Comparison of ENCODE assay signal across 8 cellular contexts in genomic region chr17:1454541-1454940, GRCh38. TPM values are rescaled to one million over a fixed set of nuclear protein-coding genes. Genes with fewer than 3 reads are reported as not detected.
DNase-seq lines count a peak whose midpoint lies in the region; ATAC-seq and TF ChIP-seq lines count a peak whose summit lies in the region.

No MANE protein-coding gene starts in this region.

- intact Hi-C loops in CD8-positive, alpha-beta T cell (cut with DNase I, micrococcal nuclease), result no loop called here
- intact Hi-C loops in OCI-LY7 (cut with micrococcal nuclease; ENCODE audit: unreplicated experiment), result no loop called here

- no peaks in the 10 kb centered on the region for H3K9me3 Mint-ChIP-seq in CD8-positive, alpha-beta T cell

- H3K36me3 ChIP-seq in CD8-positive, alpha-beta T cell (ENCODE audit: insufficient read depth, low read length), result peaks cover 4% of the 10 kb centered on the region
- peaks cover 39% of the 10 kb centered on the region for H3K36me3 ChIP-seq in OCI-LY7 (ENCODE audit: insufficient read depth, low read length)
- H3K36me3 ChIP-seq in osteoblast (ENCODE audit: insufficient read depth, low read length), result peaks cover 11% of the 10 kb centered on the region

- H2AFZ ChIP-seq in OCI-LY7 (ENCODE audit: low read length) (no peak overlapping the region), osteoblast (ENCODE audit: low read length) (no peak overlapping the region)

- H3K9me3 ChIP-seq in CD8-positive, alpha-beta T cell (ENCODE audit: low read length), result no peaks in the 10 kb centered on the region
- H3K9me3 ChIP-seq in OCI-LY7 (ENCODE audit: low read length), result no peaks in the 10 kb centered on the region
- H3K9me3 ChIP-seq in osteoblast (ENCODE audit: low read depth, low read length), result no peaks in the 10 kb centered on the region

- H3K36me3 Mint-ChIP-seq in CD8-positive, alpha-beta T cell, result peaks cover 28% of the 10 kb centered on the region

- H4K20me1 ChIP-seq in OCI-LY7 (ENCODE audit: insufficient read depth, low read length), result peaks cover 21% of the 10 kb centered on the region
- peaks cover 54% of the 10 kb centered on the region for H4K20me1 ChIP-seq in osteoblast (ENCODE audit: insufficient read depth, low read length)

- H3K4me2 ChIP-seq in OCI-LY7 (ENCODE audit: low read length) (peak overlapping the region; percentile 98), osteoblast (ENCODE audit: insufficient read depth, low read length) (peak overlapping the region; percentile 82)

- ATAC-seq in CD8-positive, alpha-beta T cell, result no peak
- ATAC-seq in HG02588 (IDR thresholded peaks at IDR 0.05; ENCODE audit: unreplicated experiment), result no peak

- peak overlapping the region; percentile 92 for H3K4me3 Mint-ChIP-seq in CD8-positive, alpha-beta T cell

- no peaks in the 10 kb centered on the region for H3K27me3 ChIP-seq in CD8-positive, alpha-beta T cell (ENCODE audit: insufficient read depth, low read length)
- H3K27me3 ChIP-seq in osteoblast (ENCODE audit: insufficient read depth, low read length), result no peaks in the 10 kb centered on the region

- peak in 1 of 7 experiments; percentile 3 for DNase-seq in CD8-positive, alpha-beta T cell
- DNase-seq in OCI-LY7 (ENCODE audit: low spot score) (no peak), epidermal melanocyte (ENCODE audit: insufficient read length, low spot score) (peak; percentile 13), osteoblast (ENCODE audit: insufficient read length, low spot score, missing footprints) (peak; percentile 50), HK-2 (ENCODE audit: unreplicated experiment) (no peak), G401 (ENCODE audit: low spot score) (no peak)
- no peak for DNase-seq in activated CD4-positive, alpha-beta T cell treated with anti-CD3 and anti-CD28 coated beads, Interleukin-2, amount 50 U/mL, for 4 hours

- in situ Hi-C loops in G401 (cut with HindIII; ENCODE audit: low sequenced_read_pairs), result no loop called here

- TSS peak; percentile 53 for BruUV-seq in OCI-LY7 (replicated peaks; lab: Mats Ljungman, UMichigan)

- H3K27ac ChIP-seq in CD8-positive, alpha-beta T cell (ENCODE audit: low read depth, low read length), result peak overlapping the region; percentile 93
- H3K27ac ChIP-seq in OCI-LY7 (ENCODE audit: low read depth, low read length, poor library complexity, severe bottlenecking), result no peak overlapping the region
- peak overlapping the region; percentile 74 for H3K27ac ChIP-seq in osteoblast (ENCODE audit: low read depth, low read length)

- CTCF ChIA-PET in CD8-positive, alpha-beta T cell (lab: Charles Lee), result interaction anchor here (1.6 kb wide), 1 partner anchor 90 kb away, joined by 6 read pairs; no protein-coding TSS in a partner anchor
- CTCF ChIA-PET in OCI-LY7 (lab: Charles Lee; ENCODE audit: unreplicated experiment), result no interaction called here

- peak overlapping the region; percentile 94 for H3K4me3 ChIP-seq in CD8-positive, alpha-beta T cell (ENCODE audit: low read depth, low read length)
- H3K4me3 ChIP-seq in OCI-LY7 (ENCODE audit: low read depth, low read length, poor library complexity, severe bottlenecking), result peak overlapping the region; percentile 99
- peak overlapping the region; percentile 98 for H3K4me3 ChIP-seq in osteoblast (ENCODE audit: insufficient read depth, low read length)

- POLR2A ChIA-PET in CD8-positive, alpha-beta T cell (lab: Charles Lee), result no interaction called here
- POLR2A ChIA-PET in OCI-LY7 (lab: Charles Lee), result interaction anchor here (0.5 kb wide), 1 partner anchor 16 kb away, joined by 4 read pairs; no protein-coding TSS in a partner anchor

- H3K27me3 Mint-ChIP-seq in CD8-positive, alpha-beta T cell (ENCODE audit: low read depth), result peaks cover 5% of the 10 kb centered on the region

- TF ChIP-seq CTCF in CD8-positive, alpha-beta T cell (IDR thresholded peaks at IDR 0.05), result no peak
- TF ChIP-seq CTCF in OCI-LY7 (conservative IDR thresholded peaks at IDR 0.05; ENCODE audit: low read length) (no peak), osteoblast (IDR thresholded peaks at IDR 0.05; ENCODE audit: extremely low read depth, low read depth, low read length) (no peak)

- H3K79me2 ChIP-seq in OCI-LY7 (ENCODE audit: insufficient read depth, low read depth, low read length) (peaks cover 64% of the 10 kb centered on the region), osteoblast (ENCODE audit: insufficient read depth, low read length) (peaks cover 64% of the 10 kb centered on the region)

- H3K9me2 ChIP-seq in OCI-LY7 (ENCODE audit: insufficient read depth, low read length), result no peaks in the 10 kb centered on the region

- peak overlapping the region; percentile 78 for H3K27ac Mint-ChIP-seq in CD8-positive, alpha-beta T cell

- H3K4me1 ChIP-seq in CD8-positive, alpha-beta T cell (ENCODE audit: insufficient read depth, low read length), result peaks cover 30% of the 10 kb centered on the region
- peaks cover 21% of the 10 kb centered on the region for H3K4me1 ChIP-seq in OCI-LY7 (ENCODE audit: insufficient read depth, low read length, poor library complexity, severe bottlenecking)
- H3K4me1 ChIP-seq in osteoblast (ENCODE audit: insufficient read depth, low read length), result peaks cover 11% of the 10 kb centered on the region

- H3K4me1 Mint-ChIP-seq in CD8-positive, alpha-beta T cell (ENCODE audit: low read depth), result peaks cover 45% of the 10 kb centered on the region

RNA-seq across cellular contexts. Expression of gene CRK, which starts 1.5 kb away (rescaled TPM):
- total RNA-seq in CD8-positive, alpha-beta T cell, result 10 to 100 TPM; 15.4 to 15.9 TPM
- 30.5 and 32.0 TPM in 2 replicates for total RNA-seq in OCI-LY7 (2014; rRNA removed; shearing (Covaris generic))
- total RNA-seq in OCI-LY7 (2022), result 30.4 TPM in 2 replicates
- 102 and 109 TPM in 2 replicates for total RNA-seq in osteoblast
- total RNA-seq in G401 (2014; rRNA removed; shearing (Covaris generic)), result 62.8 and 92.7 TPM in 2 replicates

RNA-seq across cellular contexts. Expression of gene MYO1C, which starts 37.9 kb away (rescaled TPM):
- total RNA-seq in CD8-positive, alpha-beta T cell, result 10 to 100 TPM in 1 of 2 experiments, 1 to 10 TPM in 1; 9.1 to 11.4 TPM
- 16.1 and 17.2 TPM in 2 replicates for total RNA-seq in OCI-LY7 (2014; rRNA removed; shearing (Covaris generic))
- total RNA-seq in OCI-LY7 (2022) (70.5 and 74.4 TPM in 2 replicates), osteoblast (204 and 250 TPM in 2 replicates)
- total RNA-seq in G401 (2014; rRNA removed; shearing (Covaris generic)), result 85.0 and 94.1 TPM in 2 replicates

RNA-seq across cellular contexts. Expression of gene YWHAE, which starts 54.5 kb away (rescaled TPM):
- 100 to 1,000 TPM; 125 to 134 TPM for total RNA-seq in CD8-positive, alpha-beta T cell
- total RNA-seq in OCI-LY7 (2014; rRNA removed; shearing (Covaris generic)), result 267 and 467 TPM in 2 replicates
- total RNA-seq in OCI-LY7 (2022) (646 and 654 TPM in 2 replicates), osteoblast (401 and 433 TPM in 2 replicates)
- total RNA-seq in G401 (2014; rRNA removed; shearing (Covaris generic)), result 293 and 311 TPM in 2 replicates

Comparison
In these comparisons a context has a peak if more than half of its experiments do, and no peak if none do; other contexts are left out.
1. DNase-seq: peak in epidermal melanocyte (single experiment) and osteoblast (single experiment); none in OCI-LY7 (single experiment), HK-2 (single experiment), G401 (single experiment) and activated CD4-positive, alpha-beta T cell treated with anti-CD3 and anti-CD28 coated beads, Interleukin-2, amount 50 U/mL, for 4 hours (0 of 2).
2. Peak in every context shown above with its lines, with median percentiles within 50 percentile points of each other: H3K4me3 ChIP-seq.